ENCODE assay signal across 15 cellular contexts in the genomic region with DNA sequence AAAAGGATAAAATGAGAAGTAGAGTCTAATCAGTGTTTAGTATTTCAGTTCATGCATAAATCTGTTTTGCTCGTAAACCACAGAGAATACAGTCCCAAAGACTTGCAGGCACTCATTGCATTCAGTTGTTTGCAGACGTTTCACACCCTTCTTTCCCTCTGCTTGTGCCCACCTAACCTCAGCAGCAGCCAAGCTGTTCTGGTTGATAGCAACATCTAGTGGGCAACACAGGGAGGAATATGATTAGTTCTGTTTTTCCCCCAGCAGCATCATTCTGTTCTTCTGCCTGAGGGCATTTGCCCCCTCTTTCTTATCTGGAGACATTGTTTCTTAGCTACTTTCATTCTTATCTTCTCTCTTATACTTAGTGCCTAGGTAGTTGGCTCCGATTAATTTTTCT.
DNase-seq lines count a peak whose midpoint lies in the region; ATAC-seq and TF ChIP-seq lines count a peak whose summit lies in the region.
"Had no signal": no experiment of that assay in that cellular context is flagged by ENCODE, and none has a peak within 500 bp of the region (broad histone marks: within the 10 kb centered on the region; RNA-seq: fewer than 3 reads in every experiment).

No MANE protein-coding gene starts in this region.

- TF ChIP-seq EP300 in upper lobe of left lung (IDR thresholded peaks at IDR 0.05): no peak

- peaks cover 7% of the 10 kb centered on the region for H3K4me1 Mint-ChIP-seq in activated CD8-positive, alpha-beta T cell treated with anti-CD3 and anti-CD28 coated beads for 36 hours (ENCODE audit: low read depth)
- peaks cover 2% of the 10 kb centered on the region for H3K4me1 Mint-ChIP-seq in activated CD8-positive, alpha-beta T cell treated with anti-CD3 and anti-CD28 coated beads, Interleukin-2, amount 10 ng/mL, durations not matched to agents 7 days and 5 days (ENCODE audit: low read depth)

- CTCF ChIA-PET in activated CD8-positive, alpha-beta T cell treated with anti-CD3 and anti-CD28 coated beads for 36 hours (lab: Charles Lee): no interaction called here
- CTCF ChIA-PET in activated CD8-positive, alpha-beta T cell treated with anti-CD3 and anti-CD28 coated beads, Interleukin-2, amount 10 ng/mL, durations not matched to agents 7 days and 5 days (lab: Charles Lee): interaction anchor here (1.6 kb wide), 1 partner anchor 13 kb away, joined by 4 read pairs; no protein-coding TSS in a partner anchor

- H3K9me3 ChIP-seq in upper lobe of left lung: no peaks in the 10 kb centered on the region
- H3K9me3 ChIP-seq: SJCRH30 had no signal

- no peaks in the 10 kb centered on the region for H3K27me3 ChIP-seq in brain microvascular endothelial cell (replicated peaks)
- H3K27me3 ChIP-seq in upper lobe of left lung: no peaks in the 10 kb centered on the region
- H3K27me3 ChIP-seq: dorsolateral prefrontal cortex, SJCRH30 had no signal

- H3K4me1 ChIP-seq in upper lobe of left lung: no peaks in the 10 kb centered on the region
- H3K4me1 ChIP-seq: SJCRH30 had no signal

- TF ChIP-seq POLR2A in upper lobe of left lung (IDR thresholded peaks at IDR 0.05): no peak

- no peaks in the 10 kb centered on the region for H3K9me3 Mint-ChIP-seq in activated CD8-positive, alpha-beta T cell treated with anti-CD3 and anti-CD28 coated beads for 36 hours
- H3K9me3 Mint-ChIP-seq in activated CD8-positive, alpha-beta T cell treated with anti-CD3 and anti-CD28 coated beads, Interleukin-2, amount 10 ng/mL, durations not matched to agents 7 days and 5 days (ENCODE audit: insufficient read depth): no peaks in the 10 kb centered on the region
- H3K9me3 Mint-ChIP-seq: activated B cell treated with CpG ODN at 0.5 μM for 24 hours; activated T-cell treated with anti-CD3 and anti-CD28 coated beads, Interleukin-2, amount 50 U/mL, for 24 hours had no signal

- 77 to 79% methylated on average over 3 of the region's 3 CpGs for WGBS in upper lobe of left lung, 2 donors

- in situ Hi-C loops in brain microvascular endothelial cell (cut with HindIII; ENCODE audit: low pct_ligation_motif_present, low sequenced_read_pairs): no loop called here

- peaks cover 24% of the 10 kb centered on the region for H3K36me3 Mint-ChIP-seq in activated CD8-positive, alpha-beta T cell treated with anti-CD3 and anti-CD28 coated beads for 36 hours (ENCODE audit: low read depth)
- H3K36me3 Mint-ChIP-seq in activated CD8-positive, alpha-beta T cell treated with anti-CD3 and anti-CD28 coated beads, Interleukin-2, amount 10 ng/mL, durations not matched to agents 7 days and 5 days (ENCODE audit: low read depth): peaks cover 37% of the 10 kb centered on the region

- H3K27ac Mint-ChIP-seq in activated CD8-positive, alpha-beta T cell treated with anti-CD3 and anti-CD28 coated beads for 36 hours: no peak overlapping the region
- H3K27ac Mint-ChIP-seq in activated CD8-positive, alpha-beta T cell treated with anti-CD3 and anti-CD28 coated beads, Interleukin-2, amount 10 ng/mL, durations not matched to agents 7 days and 5 days: no peak overlapping the region
- H3K27ac Mint-ChIP-seq: activated B cell treated with CpG ODN at 0.5 μM for 24 hours; activated T-cell treated with anti-CD3 and anti-CD28 coated beads, Interleukin-2, amount 50 U/mL, for 24 hours had no signal

- intact Hi-C loops in activated CD8-positive, alpha-beta T cell treated with anti-CD3 and anti-CD28 coated beads for 36 hours (cut with micrococcal nuclease): no loop called here

- H3K36me3 ChIP-seq in brain microvascular endothelial cell (replicated peaks) (peaks cover 13% of the 10 kb centered on the region), upper lobe of left lung (peaks cover 9 to 71% (median 16%) of the 10 kb centered on the region in 4 donors)

- ATAC-seq in activated CD8-positive, alpha-beta T cell treated with anti-CD3 and anti-CD28 coated beads for 36 hours: peak; percentile 49
- no peak for ATAC-seq in activated CD8-positive, alpha-beta T cell treated with anti-CD3 and anti-CD28 coated beads, Interleukin-2, amount 10 ng/mL, durations not matched to agents 7 days and 5 days
- ATAC-seq in upper lobe of left lung (ENCODE audit: low FRiP score in 2 of 2): no peak

- H3K27me3 Mint-ChIP-seq in activated CD8-positive, alpha-beta T cell treated with anti-CD3 and anti-CD28 coated beads for 36 hours: no peaks in the 10 kb centered on the region
- no peaks in the 10 kb centered on the region for H3K27me3 Mint-ChIP-seq in activated CD8-positive, alpha-beta T cell treated with anti-CD3 and anti-CD28 coated beads, Interleukin-2, amount 10 ng/mL, durations not matched to agents 7 days and 5 days (ENCODE audit: low read depth)
- H3K27me3 Mint-ChIP-seq: activated B cell treated with CpG ODN at 0.5 μM for 24 hours; activated T-cell treated with anti-CD3 and anti-CD28 coated beads, Interleukin-2, amount 50 U/mL, for 24 hours had no signal

- H3K27ac ChIP-seq in brain microvascular endothelial cell (no peak overlapping the region), upper lobe of left lung (no peak overlapping the region)
- H3K27ac ChIP-seq: dorsolateral prefrontal cortex, SJCRH30 had no signal

- DNase-seq in activated CD8-positive, alpha-beta T cell treated with anti-CD3 and anti-CD28 coated beads for 36 hours: no peak
- DNase-seq in activated CD8-positive, alpha-beta T cell treated with anti-CD3 and anti-CD28 coated beads, Interleukin-2, amount 10 ng/mL, durations not matched to agents 7 days and 5 days: no peak
- DNase-seq in Kasumi-1 (lab: John Stamatoyannopoulos, UW) (peak; percentile 2 to 29), brain microvascular endothelial cell (no peak), NCI-H1417 treated with DMSO at 0.1 percent for 48 hours (lab: John Stamatoyannopoulos, UW) (no peak), GM19238 (ENCODE audit: insufficient read length, low spot score) (no peak), SIG-M5 treated with dmso at 0.1 percent for 504 hours (lab: John Stamatoyannopoulos, UW; ENCODE audit: unreplicated experiment) (no peak), upper lobe of left lung (no peak)
- DNase-seq: activated B cell treated with CpG ODN at 0.5 μM for 24 hours; activated T-cell treated with anti-CD3 and anti-CD28 coated beads, Interleukin-2, amount 50 U/mL, for 24 hours; dorsolateral prefrontal cortex; NCI-H2227 treated with DMSO at 0.1 percent for 48 hours; SJCRH30; stimulated activated CD4-positive, alpha-beta T cell treated with anti-CD3 and anti-CD28 coated beads, Interleukin-4, amount 100 ng/mL, for 24 hours; stimulated activated naive CD4-positive, alpha-beta T cell treated with Interleukin-2 at 50 U/mL for 16 hours had no signal

- TF ChIP-seq CTCF in activated CD8-positive, alpha-beta T cell treated with anti-CD3 and anti-CD28 coated beads for 36 hours (IDR thresholded peaks at IDR 0.05): no peak
- TF ChIP-seq CTCF in brain microvascular endothelial cell (IDR thresholded peaks at IDR 0.05; ENCODE audit: low read depth, low read length, missing control alignments) (peak; percentile 37), upper lobe of left lung (IDR thresholded peaks at IDR 0.05) (no peak)

- H3K4me3 ChIP-seq in brain microvascular endothelial cell (ENCODE audit: low read depth, low read length) (no peak overlapping the region), upper lobe of left lung (no peak overlapping the region)
- H3K4me3 ChIP-seq: dorsolateral prefrontal cortex, SJCRH30 had no signal

- H3K4me3 Mint-ChIP-seq in activated CD8-positive, alpha-beta T cell treated with anti-CD3 and anti-CD28 coated beads for 36 hours: no peak overlapping the region
- H3K4me3 Mint-ChIP-seq in activated CD8-positive, alpha-beta T cell treated with anti-CD3 and anti-CD28 coated beads, Interleukin-2, amount 10 ng/mL, durations not matched to agents 7 days and 5 days: no peak overlapping the region
- H3K4me3 Mint-ChIP-seq: activated B cell treated with CpG ODN at 0.5 μM for 24 hours; activated T-cell treated with anti-CD3 and anti-CD28 coated beads, Interleukin-2, amount 50 U/mL, for 24 hours had no signal

- POLR2A ChIA-PET in activated CD8-positive, alpha-beta T cell treated with anti-CD3 and anti-CD28 coated beads for 36 hours (lab: Charles Lee): interaction anchor here (0.6 kb wide), 1 partner anchor 84 kb away, joined by 3 read pairs; no protein-coding TSS in a partner anchor
- POLR2A ChIA-PET in activated CD8-positive, alpha-beta T cell treated with anti-CD3 and anti-CD28 coated beads, Interleukin-2, amount 10 ng/mL, durations not matched to agents 7 days and 5 days (lab: Charles Lee): no interaction called here

Comparison
In these comparisons a context has a peak if more than half of its experiments do, and no peak if none do; other contexts are left out.
1. DNase-seq: peak in Kasumi-1 (2 of 2); none in activated CD8-positive, alpha-beta T cell treated with anti-CD3 and anti-CD28 coated beads for 36 hours (single experiment), activated CD8-positive, alpha-beta T cell treated with anti-CD3 and anti-CD28 coated beads, Interleukin-2, amount 10 ng/mL, durations not matched to agents 7 days and 5 days (single experiment), brain microvascular endothelial cell (single experiment), NCI-H1417 treated with DMSO at 0.1 percent for 48 hours (single experiment), GM19238 (single experiment), SIG-M5 treated with dmso at 0.1 percent for 504 hours (single experiment) and upper lobe of left lung (0 of 2).